1 cellular context compared by ENCODE assay signal in the genomic region with DNA sequence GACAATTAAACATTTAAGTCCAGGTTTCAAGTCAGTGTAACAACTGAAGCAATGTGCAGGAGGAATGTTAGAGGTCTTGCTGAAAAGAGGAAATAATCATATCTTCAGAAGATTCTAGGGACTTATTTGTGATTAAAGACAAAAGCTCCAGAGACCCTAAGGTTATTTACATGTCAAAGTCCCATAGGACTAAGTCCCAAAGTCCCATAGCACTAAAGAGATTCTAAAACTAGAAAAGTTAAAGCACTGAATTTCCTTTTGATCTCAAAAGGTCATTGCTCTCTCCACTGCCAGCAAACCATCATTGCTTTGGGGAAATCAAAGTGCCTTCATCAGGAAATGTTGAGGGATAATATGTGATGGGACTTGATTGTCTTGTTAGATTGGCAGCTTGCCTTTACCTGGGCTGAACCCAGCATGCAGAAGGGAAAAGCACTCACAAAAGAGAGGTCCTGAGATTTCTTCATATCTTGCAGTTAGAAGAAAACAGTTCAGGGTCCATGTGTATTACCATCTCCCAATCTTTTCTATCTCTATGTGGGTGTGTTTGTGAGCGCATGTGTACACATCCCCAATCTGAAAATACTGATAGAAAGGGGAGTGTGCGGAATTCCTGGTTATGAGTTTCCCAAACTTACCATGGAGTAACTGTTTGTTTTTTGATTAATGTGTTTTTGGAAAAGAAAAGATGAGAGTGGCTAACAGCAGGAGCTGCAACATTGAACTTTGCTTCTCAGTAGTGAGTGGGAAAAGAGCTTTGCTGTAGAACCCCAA.
TF ChIP-seq lines count a peak whose summit lies in the region.

No MANE protein-coding gene starts in this region.

TF ChIP-seq in HepG2, 621 proteins besides CTCF, POLR2A, EP300 and RAD21 (continued from another document):
- TF ChIP-seq, protein P1, sequence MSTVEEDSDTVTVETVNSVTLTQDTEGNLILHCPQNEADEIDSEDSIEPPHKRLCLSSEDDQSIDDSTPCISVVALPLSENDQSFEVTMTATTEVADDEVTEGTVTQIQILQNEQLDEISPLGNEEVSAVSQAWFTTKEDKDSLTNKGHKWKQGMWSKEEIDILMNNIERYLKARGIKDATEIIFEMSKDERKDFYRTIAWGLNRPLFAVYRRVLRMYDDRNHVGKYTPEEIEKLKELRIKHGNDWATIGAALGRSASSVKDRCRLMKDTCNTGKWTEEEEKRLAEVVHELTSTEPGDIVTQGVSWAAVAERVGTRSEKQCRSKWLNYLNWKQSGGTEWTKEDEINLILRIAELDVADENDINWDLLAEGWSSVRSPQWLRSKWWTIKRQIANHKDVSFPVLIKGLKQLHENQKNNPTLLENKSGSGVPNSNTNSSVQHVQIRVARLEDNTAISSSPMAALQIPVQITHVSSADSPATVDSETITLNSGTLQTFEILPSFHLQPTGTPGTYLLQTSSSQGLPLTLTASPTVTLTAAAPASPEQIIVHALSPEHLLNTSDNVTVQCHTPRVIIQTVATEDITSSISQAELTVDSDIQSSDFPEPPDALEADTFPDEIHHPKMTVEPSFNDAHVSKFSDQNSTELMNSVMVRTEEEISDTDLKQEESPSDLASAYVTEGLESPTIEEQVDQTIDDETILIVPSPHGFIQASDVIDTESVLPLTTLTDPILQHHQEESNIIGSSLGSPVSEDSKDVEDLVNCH (CRISPR knock-in tag; IDR thresholded peaks at IDR 0.05): no peak
- TF ChIP-seq GATA4 (IDR thresholded peaks at IDR 0.05; ENCODE audit: borderline replicate concordance, low read depth) (peak; percentile 98), SOX13 (IDR thresholded peaks at IDR 0.05) (no peak), SOX13 (CRISPR knock-in tag; conservative IDR thresholded peaks at IDR 0.05 in 1 of 2, IDR thresholded peaks at IDR 0.05 in 1 of 2) (peak in 1 of 2 experiments; percentile 91; a peak in 2 of 4 replicates)
